In the genomic region with DNA sequence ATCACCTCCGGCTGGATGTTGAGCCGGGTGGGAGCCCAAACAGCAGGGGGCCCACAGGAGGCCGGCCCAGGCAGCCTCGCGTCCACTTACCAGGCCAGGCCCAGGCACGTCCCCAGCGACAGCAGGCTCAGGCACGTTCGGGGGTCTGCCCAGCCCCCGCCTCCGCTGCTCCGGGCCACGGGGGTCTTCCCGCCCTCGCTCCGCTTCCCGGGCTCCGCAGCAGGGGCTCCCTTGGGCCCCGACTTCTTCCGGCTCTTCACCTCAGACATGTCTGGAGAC, we compare ENCODE assay signal across 8 cellular contexts. TPM values are rescaled to one million over a fixed set of nuclear protein-coding genes. Genes with fewer than 3 reads are reported as not detected.
DNase-seq lines count a peak whose midpoint lies in the region; ATAC-seq lines count a peak whose summit lies in the region.

No MANE protein-coding gene starts in this region.

- no peaks in the 10 kb centered on the region for H3K27me3 Mint-ChIP-seq in activated T-helper 2 cell treated with anti-CD3 and anti-CD28 coated beads, Interferon-gamma antibody, Interleukin-2, Interleukin-4, amounts not matched to agents 10 μg/mL and 5 μg/mL and 100 μg/mL, durations not matched to agents 14 hours and 24 hours and 36 hours (ENCODE audit: low read depth)

- peaks cover 27% of the 10 kb centered on the region for H3K4me1 Mint-ChIP-seq in activated T-helper 2 cell treated with anti-CD3 and anti-CD28 coated beads, Interferon-gamma antibody, Interleukin-2, Interleukin-4, amounts not matched to agents 10 μg/mL and 5 μg/mL and 100 μg/mL, durations not matched to agents 14 hours and 24 hours and 36 hours (ENCODE audit: low read depth)
- peaks cover 7% of the 10 kb centered on the region for H3K4me1 Mint-ChIP-seq in stimulated activated effector memory CD8-positive, alpha-beta T cell treated with anti-CD3 and anti-CD28 coated beads, Interleukin-12 subunit alpha, Interleukin-12 subunit beta, amount 100 ng/mL, for 72 hours

- no peaks in the 10 kb centered on the region for H3K9me3 ChIP-seq in ES-I3 (ENCODE audit: control insufficient read depth, insufficient read depth, low read length)
- no peaks in the 10 kb centered on the region for H3K9me3 ChIP-seq in iPS DF 6.9 (ENCODE audit: control insufficient read depth, insufficient read depth, low read length)

- no CpG with 5 or more reads among the region's 20 CpGs for WGBS in iPS DF 6.9 (ENCODE audit: insufficient coverage, insufficient read length)

- no peaks in the 10 kb centered on the region for H3K9me3 Mint-ChIP-seq in activated T-helper 2 cell treated with anti-CD3 and anti-CD28 coated beads, Interferon-gamma antibody, Interleukin-2, Interleukin-4, amounts not matched to agents 10 μg/mL and 5 μg/mL and 100 μg/mL, durations not matched to agents 14 hours and 24 hours and 36 hours
- H3K9me3 Mint-ChIP-seq in stimulated activated effector memory CD8-positive, alpha-beta T cell treated with anti-CD3 and anti-CD28 coated beads, Interleukin-12 subunit alpha, Interleukin-12 subunit beta, amount 100 ng/mL, for 72 hours = no peaks in the 10 kb centered on the region

- H3K27ac Mint-ChIP-seq in activated T-helper 2 cell treated with anti-CD3 and anti-CD28 coated beads, Interferon-gamma antibody, Interleukin-2, Interleukin-4, amounts not matched to agents 10 μg/mL and 5 μg/mL and 100 μg/mL, durations not matched to agents 14 hours and 24 hours and 36 hours = peak overlapping the region; percentile 98
- H3K27ac Mint-ChIP-seq in stimulated activated effector memory CD8-positive, alpha-beta T cell treated with anti-CD3 and anti-CD28 coated beads, Interleukin-12 subunit alpha, Interleukin-12 subunit beta, amount 100 ng/mL, for 72 hours = peak overlapping the region; percentile 92

- peaks cover 28% of the 10 kb centered on the region for H3K36me3 Mint-ChIP-seq in activated T-helper 2 cell treated with anti-CD3 and anti-CD28 coated beads, Interferon-gamma antibody, Interleukin-2, Interleukin-4, amounts not matched to agents 10 μg/mL and 5 μg/mL and 100 μg/mL, durations not matched to agents 14 hours and 24 hours and 36 hours (ENCODE audit: low read depth)
- H3K36me3 Mint-ChIP-seq in stimulated activated effector memory CD8-positive, alpha-beta T cell treated with anti-CD3 and anti-CD28 coated beads, Interleukin-12 subunit alpha, Interleukin-12 subunit beta, amount 100 ng/mL, for 72 hours = peaks cover 49% of the 10 kb centered on the region

- H3K4me3 ChIP-seq in iPS DF 6.9 (ENCODE audit: low read length) = peak overlapping the region; percentile 95

- H3K4me1 ChIP-seq in ES-I3 (ENCODE audit: insufficient read depth, low read length) = 0 out of 2 replicates have a peak, but pooled peaks cover 4% of the 10 kb centered on the region
- no peaks in the 10 kb centered on the region for H3K4me1 ChIP-seq in iPS DF 6.9 (ENCODE audit: control insufficient read depth, insufficient read depth, low read length)

- no peak for DNase-seq in activated T-helper 2 cell treated with anti-CD3 and anti-CD28 coated beads, Interferon-gamma antibody, Interleukin-2, Interleukin-4, amounts not matched to agents 10 μg/mL and 5 μg/mL and 100 μg/mL, durations not matched to agents 14 hours and 24 hours and 36 hours (ENCODE audit: low spot score)
- no peak for DNase-seq in iPS DF 6.9 (ENCODE audit: low read depth, low spot score)
- no peak for DNase-seq in stimulated activated effector memory CD8-positive, alpha-beta T cell treated with anti-CD3 and anti-CD28 coated beads, Interleukin-12 subunit alpha, Interleukin-12 subunit beta, amount 100 ng/mL, for 72 hours (ENCODE audit: low spot score in 2 of 2)
- DNase-seq in AML-193 (lab: John Stamatoyannopoulos, UW) = no peak
- DNase-seq in LoVo (ENCODE audit: low spot score) = no peak

- no peaks in the 10 kb centered on the region for H3K27me3 ChIP-seq in iPS DF 6.9 (ENCODE audit: control insufficient read depth, insufficient read depth, low read length)

- H3K9ac ChIP-seq in ES-I3 (ENCODE audit: low read depth, low read length) = peak overlapping the region; percentile 95

- H3K36me3 ChIP-seq in ES-I3 (ENCODE audit: insufficient read depth, low read length) (peaks cover 1% of the 10 kb centered on the region; the same call in 1 of the 2 replicates), iPS DF 6.9 (ENCODE audit: control insufficient read depth, insufficient read depth, low read length) (peaks cover 1% of the 10 kb centered on the region; the same call in 1 of the 2 replicates)

- ATAC-seq in GM19467 (IDR thresholded peaks at IDR 0.05; ENCODE audit: unreplicated experiment) = peak; percentile 9
- ATAC-seq in HG03520 (IDR thresholded peaks at IDR 0.05; ENCODE audit: unreplicated experiment) = peak; percentile 9
- ATAC-seq in stimulated activated effector memory CD8-positive, alpha-beta T cell treated with anti-CD3 and anti-CD28 coated beads, Interleukin-12 subunit alpha, Interleukin-12 subunit beta, amount 100 ng/mL, for 72 hours = peak; percentile 29

- no peak overlapping the region for H3K27ac ChIP-seq in iPS DF 6.9 (ENCODE audit: low read length)

- peak overlapping the region; percentile 97 for H3K4me3 Mint-ChIP-seq in activated T-helper 2 cell treated with anti-CD3 and anti-CD28 coated beads, Interferon-gamma antibody, Interleukin-2, Interleukin-4, amounts not matched to agents 10 μg/mL and 5 μg/mL and 100 μg/mL, durations not matched to agents 14 hours and 24 hours and 36 hours (ENCODE audit: low read depth)
- peak overlapping the region; percentile 96 for H3K4me3 Mint-ChIP-seq in stimulated activated effector memory CD8-positive, alpha-beta T cell treated with anti-CD3 and anti-CD28 coated beads, Interleukin-12 subunit alpha, Interleukin-12 subunit beta, amount 100 ng/mL, for 72 hours

- intact Hi-C loops in activated T-helper 2 cell treated with anti-CD3 and anti-CD28 coated beads, Interferon-gamma antibody, Interleukin-2, Interleukin-4, amounts not matched to agents 10 μg/mL and 5 μg/mL and 100 μg/mL, durations not matched to agents 14 hours and 24 hours and 36 hours (cut with micrococcal nuclease) = loop anchor here (1.0 to 2.0 kb wide), 6 partner anchors 12 to 1738 kb away; partner anchors contain the start of genes ACTR6, NEDD1 and TMPO

RNA-seq across cellular contexts. Expression of gene IKBIP, which starts 0.2 kb away (rescaled TPM):
- 39.9 and 41.1 TPM in 2 replicates for total RNA-seq in activated T-helper 2 cell treated with anti-CD3 and anti-CD28 coated beads, Interferon-gamma antibody, Interleukin-2, Interleukin-4, amounts not matched to agents 10 μg/mL and 5 μg/mL and 100 μg/mL, durations not matched to agents 14 hours and 24 hours and 36 hours

RNA-seq across cellular contexts. Expression of gene APAF1, which starts 0.7 kb away (rescaled TPM):
- 28.3 and 31.2 TPM in 2 replicates for total RNA-seq in activated T-helper 2 cell treated with anti-CD3 and anti-CD28 coated beads, Interferon-gamma antibody, Interleukin-2, Interleukin-4, amounts not matched to agents 10 μg/mL and 5 μg/mL and 100 μg/mL, durations not matched to agents 14 hours and 24 hours and 36 hours

RNA-seq across cellular contexts. Expression of gene SLC25A3, which starts 50.9 kb away (rescaled TPM):
- total RNA-seq in activated T-helper 2 cell treated with anti-CD3 and anti-CD28 coated beads, Interferon-gamma antibody, Interleukin-2, Interleukin-4, amounts not matched to agents 10 μg/mL and 5 μg/mL and 100 μg/mL, durations not matched to agents 14 hours and 24 hours and 36 hours = 619 and 622 TPM in 2 replicates
